ENCODE assay signal across 8 cellular contexts in the genomic region with DNA sequence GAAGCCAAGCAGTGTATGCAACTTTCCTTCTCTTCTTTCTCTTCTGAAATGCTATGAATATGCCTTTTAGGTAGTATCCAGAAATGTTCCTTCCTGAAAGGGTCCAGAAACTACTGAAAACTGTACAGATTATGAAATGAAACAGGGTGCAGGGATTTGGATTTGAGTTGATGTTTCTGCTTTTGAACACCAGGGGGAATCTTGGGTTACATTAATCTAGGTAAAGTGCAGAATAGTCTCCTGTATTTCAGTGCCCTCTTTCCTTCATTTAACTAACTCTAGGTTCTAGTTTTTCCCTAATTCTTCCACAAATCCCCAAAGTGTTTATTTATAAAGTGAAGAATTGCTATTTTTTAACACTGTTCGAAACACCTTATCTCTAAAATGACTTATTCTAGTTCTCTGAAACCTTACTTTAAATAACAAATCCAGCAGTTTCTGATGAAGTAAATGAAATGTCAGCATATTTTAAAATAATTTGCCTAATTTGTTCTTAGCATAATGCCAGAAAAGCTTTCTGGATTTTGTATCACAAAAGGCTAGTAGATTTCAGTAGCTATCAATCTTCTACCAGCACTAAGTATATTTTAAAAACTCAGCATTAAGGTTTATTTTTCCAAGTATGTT.
DNase-seq lines count a peak whose midpoint lies in the region; ATAC-seq and TF ChIP-seq lines count a peak whose summit lies in the region.

No MANE protein-coding gene starts in this region.

- intact Hi-C loops in HCT116 (cut with micrococcal nuclease), result loop anchor here (5.0 kb wide), 1 partner anchor 286 kb away; no protein-coding TSS in a partner anchor

- DNase-seq in DMS53 treated with DMSO at 0.1 percent for 48 hours (lab: John Stamatoyannopoulos, UW; ENCODE audit: unreplicated experiment) (peak; percentile 31), HCT116 (ENCODE audit: low read depth, low spot score) (no peak), foreskin fibroblast (peak; percentile 2 to 29), glomerular visceral epithelial cell (ENCODE audit: extremely low spot score) (no peak)
- no peak for DNase-seq in stimulated activated naive CD4-positive, alpha-beta T cell (lab: John Stamatoyannopoulos, UW)

- H3K9me2 ChIP-seq in HCT116 (ENCODE audit: insufficient read depth), result no peaks in the 10 kb centered on the region

- H3K9ac ChIP-seq in HCT116 (ENCODE audit: low read length), result no peak overlapping the region
- no peak overlapping the region for H3K9ac ChIP-seq in OCI-LY3 (ENCODE audit: low read length)

- no peaks in the 10 kb centered on the region for H3K4me1 ChIP-seq in HCT116 (ENCODE audit: control insufficient read depth in 1 of 2, insufficient read depth in 2 of 2, low read length in 2 of 2)
- H3K4me1 ChIP-seq in OCI-LY3 (ENCODE audit: low read length), result 0 out of 2 replicates have a peak, but pooled peaks cover 2% of the 10 kb centered on the region

- H3K79me2 ChIP-seq in HCT116 (ENCODE audit: insufficient read depth, low read length) (no peaks in the 10 kb centered on the region), OCI-LY3 (ENCODE audit: low read length) (no peaks in the 10 kb centered on the region)

- H3K27ac ChIP-seq in HCT116 (ENCODE audit: low read depth, low read length), result no peak overlapping the region
- H3K27ac ChIP-seq in OCI-LY3 (ENCODE audit: low read length), result no peak overlapping the region

- RAD21 ChIA-PET in HCT116 (lab: Charles Lee; ENCODE audit: low non-redundant PET in 1 of 2, low total read pairs in 2 of 2, uncharacterized antibody in 2 of 2, unreplicated experiment in 2 of 2), result no interaction called here

- peak; percentile 76 for ATAC-seq in HCT116
- no peak for ATAC-seq in HG02852 (IDR thresholded peaks at IDR 0.05; ENCODE audit: unreplicated experiment)
- no peak for ATAC-seq in GM18517 (IDR thresholded peaks at IDR 0.05; ENCODE audit: unreplicated experiment)

- peak; percentile 51 for TF ChIP-seq RAD21 in HCT116 (IDR thresholded peaks at IDR 0.05; ENCODE audit: low read depth)

- H4K20me1 ChIP-seq in HCT116 (ENCODE audit: insufficient read depth), result no peaks in the 10 kb centered on the region
- no peaks in the 10 kb centered on the region for H4K20me1 ChIP-seq in OCI-LY3 (ENCODE audit: insufficient read depth, low read length)

- no peak for TF ChIP-seq POLR2A in HCT116 (IDR thresholded peaks at IDR 0.05; ENCODE audit: borderline replicate concordance, extremely low read depth, insufficient read depth, insufficient read length)

- CTCF ChIA-PET in HCT116 (lab: Charles Lee), result no interaction called here

- no TSS peak for BruUV-seq in HCT116 (replicated peaks; lab: Mats Ljungman, UMichigan)

- H3K9me3 ChIP-seq in HCT116 (ENCODE audit: control insufficient read depth in 1 of 2, insufficient read depth in 1 of 2, low read depth in 1 of 2, low read length in 2 of 2) (no peaks in the 10 kb centered on the region), OCI-LY3 (ENCODE audit: insufficient read depth, low read length) (no peaks in the 10 kb centered on the region)

- no peaks in the 10 kb centered on the region for H3K36me3 ChIP-seq in HCT116 (ENCODE audit: control insufficient read depth in 1 of 2, insufficient read depth in 2 of 2, low read length in 2 of 2)
- peaks cover 4% of the 10 kb centered on the region for H3K36me3 ChIP-seq in OCI-LY3 (replicated peaks; ENCODE audit: low read depth, low read length)

- H3K4me3 ChIP-seq in HCT116 (replicated peaks in 1 of 2; ENCODE audit: low read depth in 1 of 2, low read length in 2 of 2), result no peak overlapping the region
- H3K4me3 ChIP-seq in OCI-LY3 (ENCODE audit: low read length), result no peak overlapping the region
- no peak overlapping the region for H3K4me3 ChIP-seq in foreskin fibroblast (ENCODE audit: low read depth in 1 of 2, low read length in 2 of 2)

- POLR2A ChIA-PET in HCT116 (lab: Charles Lee), result no interaction called here

- no peak overlapping the region for H3K4me2 ChIP-seq in HCT116 (ENCODE audit: low read length)
- no peak overlapping the region for H3K4me2 ChIP-seq in OCI-LY3 (ENCODE audit: low read length)

- TF ChIP-seq CTCF in HCT116 (IDR thresholded peaks at IDR 0.05 in 2 of 3, conservative IDR thresholded peaks at IDR 0.05 in 1 of 3; ENCODE audit: borderline replicate concordance in 1 of 3, insufficient read depth in 1 of 3, low read depth in 2 of 3, low read length in 2 of 3) (peak; percentile 40 to 65 (median 54); a peak in 5 of 6 replicates), OCI-LY3 (IDR thresholded peaks at IDR 0.05; ENCODE audit: low read depth, low read length) (peak; percentile 63), foreskin fibroblast (IDR thresholded peaks at IDR 0.05; ENCODE audit: low read depth, low read length) (peak; percentile 45)

- no peaks in the 10 kb centered on the region for H3K27me3 ChIP-seq in HCT116 (ENCODE audit: insufficient read depth, low read length)
- H3K27me3 ChIP-seq in OCI-LY3 (ENCODE audit: low read depth, low read length), result no peaks in the 10 kb centered on the region

- H2AFZ ChIP-seq in HCT116 (ENCODE audit: low read depth, low read length, poor library complexity, severe bottlenecking) (no peak overlapping the region), OCI-LY3 (ENCODE audit: low read depth, low read length) (no peak overlapping the region)

TF ChIP-seq in HCT116, 20 proteins besides CTCF, POLR2A, EP300 and RAD21:
- TF ChIP-seq EZH2 (IDR thresholded peaks at IDR 0.05) (no peak), ZFX (IDR thresholded peaks at IDR 0.05) (no peak), YY1 (IDR thresholded peaks at IDR 0.05; ENCODE audit: extremely low read depth, insufficient replicate concordance, low read depth, low read length) (no peak), ATF3 (IDR thresholded peaks at IDR 0.05) (no peak), POLR2AphosphoS5 (IDR thresholded peaks at IDR 0.05; ENCODE audit: low read depth, low read length) (no peak), SRF (IDR thresholded peaks at IDR 0.05; ENCODE audit: low read depth) (no peak)

Comparison
In these comparisons a context has a peak if more than half of its experiments do, and no peak if none do; other contexts are left out.
1. DNase-seq: peak in DMS53 treated with DMSO at 0.1 percent for 48 hours (single experiment) and foreskin fibroblast (2 of 2); none in HCT116 (single experiment), stimulated activated naive CD4-positive, alpha-beta T cell (0 of 6) and glomerular visceral epithelial cell (single experiment).
2. Peak in every context shown above with its lines, with median percentiles within 50 percentile points of each other: CTCF ChIP-seq.